Comparison of ENCODE assay signal across 14 cellular contexts in genomic region chr6:111230351-111231077, GRCh38.
DNase-seq lines count a peak whose midpoint lies in the region; ATAC-seq and TF ChIP-seq lines count a peak whose summit lies in the region.
"Had no signal": no experiment of that assay in that cellular context is flagged by ENCODE, and none has a peak within 500 bp of the region (broad histone marks: within the 10 kb centered on the region; RNA-seq: fewer than 3 reads in every experiment).

No MANE protein-coding gene starts in this region.

- DNase-seq in GM04503 (ENCODE audit: low read depth) (peak; percentile 39), SJSA1 (ENCODE audit: low read depth in 1 of 2, low spot score in 2 of 2) (no peak), fibroblast of the aortic adventitia (ENCODE audit: low read depth) (peak; percentile 94), psoas muscle (no peak), NCI-H526 treated with DMSO at 0.1 percent for 48 hours (lab: John Stamatoyannopoulos, UW) (no peak), iPS-NIHi11 (ENCODE audit: low spot score) (no peak)
- DNase-seq in natural killer cell treated with Interleukin-12 subunit alpha and Interleukin-12 subunit beta and Interleukin-15 and Interleukin-18, amount 100 ng/mL, for 72 hours (ENCODE audit: low spot score): no peak
- DNase-seq: activated CD8-positive, alpha-beta T cell treated with anti-CD3 and anti-CD28 coated beads, Interleukin-2, amount 10 ng/mL, durations not matched to agents 7 days and 5 days; activated naive CD8-positive, alpha-beta T cell treated with anti-CD3 and anti-CD28 coated beads, Interleukin-2, amount 10 ng/mL, durations not matched to agents 7 days and 5 days; DND-41; midbrain; NCI-H446 had no signal

- H3K27me3 ChIP-seq in SJSA1 (replicated peaks) (no peaks in the 10 kb centered on the region), psoas muscle (ENCODE audit: insufficient read depth in 3 of 3, low read length in 2 of 3) (no peaks in the 10 kb centered on the region)

- TF ChIP-seq CTCF in fibroblast of the aortic adventitia (IDR thresholded peaks at IDR 0.05; ENCODE audit: insufficient read depth, low read length) (no peak), psoas muscle (IDR thresholded peaks at IDR 0.05) (no peak)

- H3K27me3 Mint-ChIP-seq in stimulated activated memory B cell treated with anti-CD40 and anti-IgM and Interleukin-4, amounts not matched to agents 10 μg/mL and 1 μg/mL and 100 μg/mL, for 72 hours: peaks cover 29% of the 10 kb centered on the region
- peaks cover 20 to 32% of the 10 kb centered on the region in 2 donors for H3K27me3 Mint-ChIP-seq in natural killer cell treated with Interleukin-12 subunit alpha and Interleukin-12 subunit beta and Interleukin-15 and Interleukin-18, amount 100 ng/mL, for 72 hours

- no peaks in the 10 kb centered on the region for H3K36me3 ChIP-seq in SJSA1
- no peaks in the 10 kb centered on the region for H3K36me3 ChIP-seq in psoas muscle (ENCODE audit: insufficient read depth in 1 of 2, low read depth in 1 of 2)

- peak overlapping the region; percentile 34; the same call in 1 of the 2 replicates for H3K27ac ChIP-seq in SJSA1
- H3K27ac ChIP-seq in psoas muscle: peak overlapping the region; percentile 89

- H3K9me3 ChIP-seq in SJSA1 (replicated peaks) (0 out of 2 replicates have a peak, but pooled peaks cover 2% of the 10 kb centered on the region), psoas muscle (no peaks in the 10 kb centered on the region)

- no peaks in the 10 kb centered on the region for H3K4me1 Mint-ChIP-seq in stimulated activated memory B cell treated with anti-CD40 and anti-IgM and Interleukin-4, amounts not matched to agents 10 μg/mL and 1 μg/mL and 100 μg/mL, for 72 hours
- H3K4me1 Mint-ChIP-seq in natural killer cell treated with Interleukin-12 subunit alpha and Interleukin-12 subunit beta and Interleukin-15 and Interleukin-18, amount 100 ng/mL, for 72 hours (ENCODE audit: low read depth in 2 of 2): no peaks in the 10 kb centered on the region
- H3K4me1 Mint-ChIP-seq: activated naive CD8-positive, alpha-beta T cell treated with anti-CD3 and anti-CD28 coated beads, Interleukin-2, amount 10 ng/mL, durations not matched to agents 7 days and 5 days; IgD-negative memory B cell had no signal

- no peak overlapping the region for H3K4me3 Mint-ChIP-seq in stimulated activated memory B cell treated with anti-CD40 and anti-IgM and Interleukin-4, amounts not matched to agents 10 μg/mL and 1 μg/mL and 100 μg/mL, for 72 hours
- H3K4me3 Mint-ChIP-seq in natural killer cell treated with Interleukin-12 subunit alpha and Interleukin-12 subunit beta and Interleukin-15 and Interleukin-18, amount 100 ng/mL, for 72 hours: no peak overlapping the region
- H3K4me3 Mint-ChIP-seq: activated CD8-positive, alpha-beta T cell treated with anti-CD3 and anti-CD28 coated beads, Interleukin-2, amount 10 ng/mL, durations not matched to agents 7 days and 5 days; activated naive CD8-positive, alpha-beta T cell treated with anti-CD3 and anti-CD28 coated beads, Interleukin-2, amount 10 ng/mL, durations not matched to agents 7 days and 5 days; IgD-negative memory B cell had no signal

- 40 to 53% (median 49%) methylated on average over 2 of the region's 2 CpGs for WGBS in psoas muscle, 3 donors

- H3K4me1 ChIP-seq in SJSA1 (replicated peaks): peaks cover 35% of the 10 kb centered on the region
- peaks cover 41% of the 10 kb centered on the region for H3K4me1 ChIP-seq in psoas muscle

- H3K27ac Mint-ChIP-seq in stimulated activated memory B cell treated with anti-CD40 and anti-IgM and Interleukin-4, amounts not matched to agents 10 μg/mL and 1 μg/mL and 100 μg/mL, for 72 hours: no peak overlapping the region
- H3K27ac Mint-ChIP-seq in natural killer cell treated with Interleukin-12 subunit alpha and Interleukin-12 subunit beta and Interleukin-15 and Interleukin-18, amount 100 ng/mL, for 72 hours: no peak overlapping the region
- H3K27ac Mint-ChIP-seq: activated CD8-positive, alpha-beta T cell treated with anti-CD3 and anti-CD28 coated beads, Interleukin-2, amount 10 ng/mL, durations not matched to agents 7 days and 5 days; activated naive CD8-positive, alpha-beta T cell treated with anti-CD3 and anti-CD28 coated beads, Interleukin-2, amount 10 ng/mL, durations not matched to agents 7 days and 5 days; IgD-negative memory B cell had no signal

- no peaks in the 10 kb centered on the region for H3K9me3 Mint-ChIP-seq in stimulated activated memory B cell treated with anti-CD40 and anti-IgM and Interleukin-4, amounts not matched to agents 10 μg/mL and 1 μg/mL and 100 μg/mL, for 72 hours
- H3K9me3 Mint-ChIP-seq in natural killer cell treated with Interleukin-12 subunit alpha and Interleukin-12 subunit beta and Interleukin-15 and Interleukin-18, amount 100 ng/mL, for 72 hours: no peaks in the 10 kb centered on the region
- H3K9me3 Mint-ChIP-seq: IgD-negative memory B cell had no signal

- intact Hi-C loops in psoas muscle (cut with DNase I): no loop called here

- H3K4me3 ChIP-seq in SJSA1 (no peak overlapping the region), fibroblast of the aortic adventitia (ENCODE audit: low read depth, low read length) (no peak overlapping the region), psoas muscle (peak overlapping the region; percentile 22)

- H3K36me3 Mint-ChIP-seq in stimulated activated memory B cell treated with anti-CD40 and anti-IgM and Interleukin-4, amounts not matched to agents 10 μg/mL and 1 μg/mL and 100 μg/mL, for 72 hours: no peaks in the 10 kb centered on the region
- H3K36me3 Mint-ChIP-seq in natural killer cell treated with Interleukin-12 subunit alpha and Interleukin-12 subunit beta and Interleukin-15 and Interleukin-18, amount 100 ng/mL, for 72 hours: no peaks in the 10 kb centered on the region
- H3K36me3 Mint-ChIP-seq: IgD-negative memory B cell had no signal

- peak; percentile 73 to 82 (median 77) for ATAC-seq in psoas muscle
- ATAC-seq in stimulated activated memory B cell treated with anti-CD40 and anti-IgM and Interleukin-4, amounts not matched to agents 10 μg/mL and 1 μg/mL and 100 μg/mL, for 72 hours: no peak
- ATAC-seq in natural killer cell treated with Interleukin-12 subunit alpha and Interleukin-12 subunit beta and Interleukin-15 and Interleukin-18, amount 100 ng/mL, for 72 hours: no peak
- ATAC-seq: activated CD8-positive, alpha-beta T cell treated with anti-CD3 and anti-CD28 coated beads, Interleukin-2, amount 10 ng/mL, durations not matched to agents 7 days and 5 days had no signal

Comparison
In these comparisons a context has a peak if more than half of its experiments do, and no peak if none do; other contexts are left out.
1. DNase-seq: peak in GM04503 (single experiment) and fibroblast of the aortic adventitia (single experiment); none in SJSA1 (0 of 2), psoas muscle (0 of 2), NCI-H526 treated with DMSO at 0.1 percent for 48 hours (single experiment), iPS-NIHi11 (single experiment) and natural killer cell treated with Interleukin-12 subunit alpha and Interleukin-12 subunit beta and Interleukin-15 and Interleukin-18, amount 100 ng/mL, for 72 hours (single experiment).
2. ATAC-seq: peak in psoas muscle (4 of 4); none in stimulated activated memory B cell treated with anti-CD40 and anti-IgM and Interleukin-4, amounts not matched to agents 10 μg/mL and 1 μg/mL and 100 μg/mL, for 72 hours (single experiment) and natural killer cell treated with Interleukin-12 subunit alpha and Interleukin-12 subunit beta and Interleukin-15 and Interleukin-18, amount 100 ng/mL, for 72 hours (0 of 2).